8 cellular contexts compared by ENCODE assay signal in the genomic region with DNA sequence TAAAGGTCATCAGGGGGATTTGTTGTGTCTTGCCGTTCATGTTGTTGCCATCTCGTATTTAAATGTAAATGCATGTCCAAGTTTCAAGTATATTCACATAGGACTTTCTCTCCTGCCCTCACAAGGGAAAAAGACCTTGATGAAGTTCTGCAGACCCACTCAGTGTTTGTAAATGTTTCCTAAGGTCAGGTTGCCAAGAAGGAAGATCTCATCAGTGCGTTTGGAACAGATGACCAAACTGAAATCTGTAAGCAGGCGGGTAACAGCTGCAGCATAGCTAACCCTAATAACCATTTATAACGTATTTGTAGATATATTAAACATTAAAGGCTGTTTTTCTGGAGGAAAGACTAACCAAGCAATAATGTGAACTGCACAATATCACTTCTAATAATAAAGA. TPM values are rescaled to one million over a fixed set of nuclear protein-coding genes. Genes with fewer than 3 reads are reported as not detected.
DNase-seq lines count a peak whose midpoint lies in the region; ATAC-seq and TF ChIP-seq lines count a peak whose summit lies in the region.
"Not testable (repeated sequence)": the region's sequence is repeated elsewhere in the genome, so short reads cannot be mapped to it uniquely, and the experiment has no call there.

No MANE protein-coding gene starts in this region.

- not testable (repeated sequence) for H3K9me3 Mint-ChIP-seq in GM23338; activated naive CD4-positive, alpha-beta T cell treated with anti-CD3 and anti-CD28 coated beads for 36 hours; naive thymus-derived CD4-positive, alpha-beta T cell; stimulated activated effector memory CD8-positive, alpha-beta T cell treated with anti-CD3 and anti-CD28 coated beads, Interleukin-12 subunit alpha, Interleukin-12 subunit beta, amount 100 ng/mL, for 72 hours

- not testable (repeated sequence) for H3K27ac Mint-ChIP-seq in GM23338
- peak overlapping the region; percentile 93 for H3K27ac Mint-ChIP-seq in activated naive CD4-positive, alpha-beta T cell treated with anti-CD3 and anti-CD28 coated beads for 36 hours
- H3K27ac Mint-ChIP-seq in naive thymus-derived CD4-positive, alpha-beta T cell: peak overlapping the region; percentile 93 to 99 (median 97)
- peak overlapping the region; percentile 97 for H3K27ac Mint-ChIP-seq in stimulated activated effector memory CD8-positive, alpha-beta T cell treated with anti-CD3 and anti-CD28 coated beads, Interleukin-12 subunit alpha, Interleukin-12 subunit beta, amount 100 ng/mL, for 72 hours

- peaks cover 42% of the 10 kb centered on the region for H3K79me2 ChIP-seq in GM23338 (replicated peaks; ENCODE audit: insufficient read depth)

- H3K4me1 Mint-ChIP-seq in GM23338: not testable (repeated sequence)
- H3K4me1 Mint-ChIP-seq in activated naive CD4-positive, alpha-beta T cell treated with anti-CD3 and anti-CD28 coated beads for 36 hours (ENCODE audit: low read depth): peaks cover 35% of the 10 kb centered on the region
- H3K4me1 Mint-ChIP-seq in naive thymus-derived CD4-positive, alpha-beta T cell: peaks cover 20 to 52% (median 38%) of the 10 kb centered on the region in 7 donors
- H3K4me1 Mint-ChIP-seq in stimulated activated effector memory CD8-positive, alpha-beta T cell treated with anti-CD3 and anti-CD28 coated beads, Interleukin-12 subunit alpha, Interleukin-12 subunit beta, amount 100 ng/mL, for 72 hours: peaks cover 24% of the 10 kb centered on the region

- H3K9me2 ChIP-seq in GM23338 (ENCODE audit: insufficient read depth): not testable (repeated sequence)

- intact Hi-C loops in Panc1 (cut with micrococcal nuclease; ENCODE audit: unreplicated experiment); activated naive CD4-positive, alpha-beta T cell treated with anti-CD3 and anti-CD28 coated beads for 36 hours (cut with micrococcal nuclease); naive thymus-derived CD4-positive, alpha-beta T cell (cut with micrococcal nuclease): not testable (repeated sequence)

- CTCF ChIA-PET in Panc1 (lab: Charles Lee); naive thymus-derived CD4-positive, alpha-beta T cell (lab: Charles Lee): not testable (repeated sequence)
- CTCF ChIA-PET in activated naive CD4-positive, alpha-beta T cell treated with anti-CD3 and anti-CD28 coated beads for 36 hours (lab: Charles Lee): interaction anchor here (1.2 to 1.7 kb wide), 2 partner anchors 22 to 84 kb away, joined by 4 to 5 read pairs; no protein-coding TSS in a partner anchor

- DNase-seq in ACHN: peak; percentile 8
- DNase-seq in GM23338 (ENCODE audit: low spot score); Panc1 (ENCODE audit: low read depth, low spot score); activated naive CD4-positive, alpha-beta T cell treated with anti-CD3 and anti-CD28 coated beads for 36 hours; right atrium auricular region (ENCODE audit: low spot score); naive thymus-derived CD4-positive, alpha-beta T cell; stimulated activated effector memory CD8-positive, alpha-beta T cell treated with anti-CD3 and anti-CD28 coated beads, Interleukin-12 subunit alpha, Interleukin-12 subunit beta, amount 100 ng/mL, for 72 hours (ENCODE audit: low spot score in 2 of 2): not testable (repeated sequence)
- DNase-seq in dermis blood vessel endothelial cell: peak; percentile 28

- H3K4me2 ChIP-seq in GM23338: peak overlapping the region; percentile 80

- POLR2A ChIA-PET in Panc1 (lab: Charles Lee): not testable (repeated sequence)
- POLR2A ChIA-PET in naive thymus-derived CD4-positive, alpha-beta T cell (lab: Charles Lee): interaction anchor here (1.2 to 1.5 kb wide), 2 partner anchors 49 to 691 kb away, joined by 3 to 4 read pairs; partner anchors contain the start of gene BAZ1B

- not testable (repeated sequence) for H3K27ac ChIP-seq in GM23338 (ENCODE audit: low read depth)
- peak overlapping the region; percentile 34; the same call in 1 of the 2 replicates for H3K27ac ChIP-seq in Panc1 (ENCODE audit: low read length)
- H3K27ac ChIP-seq in right atrium auricular region: peak overlapping the region; percentile 97 to 99
- peak overlapping the region; percentile 93 for H3K27ac ChIP-seq in naive thymus-derived CD4-positive, alpha-beta T cell (ENCODE audit: low read depth, low read length)

- H3K36me3 ChIP-seq in GM23338 (ENCODE audit: insufficient read depth) (peaks cover 14% of the 10 kb centered on the region), right atrium auricular region (peaks cover 43% of the 10 kb centered on the region)
- not testable (repeated sequence) for H3K36me3 ChIP-seq in Panc1 (ENCODE audit: control insufficient read depth, insufficient read depth, low read length)
- H3K36me3 ChIP-seq in naive thymus-derived CD4-positive, alpha-beta T cell (ENCODE audit: control insufficient read depth in 2 of 3, insufficient read depth in 3 of 3, low read length in 3 of 3): peaks cover 0 to 33% (median 11%) of the 10 kb centered on the region in 3 experiments

- H3K4me1 ChIP-seq in GM23338 (ENCODE audit: insufficient read depth) (peaks cover 11% of the 10 kb centered on the region), right atrium auricular region (peaks cover 0 to 21% of the 10 kb centered on the region in 2 donors)
- not testable (repeated sequence) for H3K4me1 ChIP-seq in Panc1 (ENCODE audit: control insufficient read depth, insufficient read depth, low read length)
- peaks cover 7 to 15% of the 10 kb centered on the region in 2 donors for H3K4me1 ChIP-seq in naive thymus-derived CD4-positive, alpha-beta T cell (ENCODE audit: control insufficient read depth in 2 of 2, insufficient read depth in 2 of 2, low read length in 2 of 2)

- in situ Hi-C loops in ACHN (cut with HindIII; ENCODE audit: low pct_ligation_motif_present, low pct_unique_long_range_greater_than_20kb, low sequenced_read_pairs); Panc1 (cut with HindIII; ENCODE audit: low pct_unique_long_range_greater_than_20kb, low sequenced_read_pairs): not testable (repeated sequence)

- H3F3A ChIP-seq in GM23338 (replicated peaks; ENCODE audit: low read depth): not testable (repeated sequence)

- not testable (repeated sequence) for H3K27me3 ChIP-seq in GM23338 (ENCODE audit: insufficient read depth); Panc1 (ENCODE audit: control insufficient read depth, insufficient read depth, low read length); right atrium auricular region; naive thymus-derived CD4-positive, alpha-beta T cell (ENCODE audit: control insufficient read depth in 2 of 2, insufficient read depth in 2 of 2, low read length in 2 of 2)

- ATAC-seq in GM23338; Panc1; naive thymus-derived CD4-positive, alpha-beta T cell; stimulated activated effector memory CD8-positive, alpha-beta T cell treated with anti-CD3 and anti-CD28 coated beads, Interleukin-12 subunit alpha, Interleukin-12 subunit beta, amount 100 ng/mL, for 72 hours: not testable (repeated sequence)

- BruUV-seq in Panc1 (replicated peaks; lab: Mats Ljungman, UMichigan): TSS peak; percentile 86

- peaks cover 41% of the 10 kb centered on the region for H3K36me3 Mint-ChIP-seq in GM23338 (ENCODE audit: low read depth)
- peaks cover 19% of the 10 kb centered on the region for H3K36me3 Mint-ChIP-seq in activated naive CD4-positive, alpha-beta T cell treated with anti-CD3 and anti-CD28 coated beads for 36 hours (ENCODE audit: low read depth)
- peaks cover 0 to 13% (median 12%) of the 10 kb centered on the region in 5 donors for H3K36me3 Mint-ChIP-seq in naive thymus-derived CD4-positive, alpha-beta T cell
- peaks cover 72% of the 10 kb centered on the region for H3K36me3 Mint-ChIP-seq in stimulated activated effector memory CD8-positive, alpha-beta T cell treated with anti-CD3 and anti-CD28 coated beads, Interleukin-12 subunit alpha, Interleukin-12 subunit beta, amount 100 ng/mL, for 72 hours

- peak overlapping the region; percentile 94 for H3K4me3 Mint-ChIP-seq in GM23338
- peak overlapping the region; percentile 94 for H3K4me3 Mint-ChIP-seq in activated naive CD4-positive, alpha-beta T cell treated with anti-CD3 and anti-CD28 coated beads for 36 hours
- H3K4me3 Mint-ChIP-seq in naive thymus-derived CD4-positive, alpha-beta T cell: peak overlapping the region; percentile 87 to 99 (median 96)
- H3K4me3 Mint-ChIP-seq in stimulated activated effector memory CD8-positive, alpha-beta T cell treated with anti-CD3 and anti-CD28 coated beads, Interleukin-12 subunit alpha, Interleukin-12 subunit beta, amount 100 ng/mL, for 72 hours: peak overlapping the region; percentile 91

- H4K20me1 ChIP-seq in GM23338 (replicated peaks; ENCODE audit: insufficient read depth): peaks cover 22% of the 10 kb centered on the region; the same call in 1 of the 2 replicates

- not testable (repeated sequence) for H3K9me3 ChIP-seq in Panc1 (ENCODE audit: control insufficient read depth, insufficient read depth, low read depth, low read length); right atrium auricular region; naive thymus-derived CD4-positive, alpha-beta T cell (ENCODE audit: control insufficient read depth in 2 of 3, low read length in 3 of 3)

- peaks cover 13% of the 10 kb centered on the region for H3K27me3 Mint-ChIP-seq in GM23338 (ENCODE audit: insufficient read depth, low read depth, poor library complexity)
- H3K27me3 Mint-ChIP-seq in activated naive CD4-positive, alpha-beta T cell treated with anti-CD3 and anti-CD28 coated beads for 36 hours (ENCODE audit: low read depth); naive thymus-derived CD4-positive, alpha-beta T cell: not testable (repeated sequence)

- H2AFZ ChIP-seq in GM23338: not testable (repeated sequence)

- H3K4me3 ChIP-seq in GM23338 (peak overlapping the region; percentile 82), Panc1 (ENCODE audit: low read depth in 2 of 2, low read length in 2 of 2) (peak overlapping the region; percentile 81 to 89), right atrium auricular region (peak overlapping the region; percentile 80 to 87)
- peak overlapping the region; percentile 90 for H3K4me3 ChIP-seq in naive thymus-derived CD4-positive, alpha-beta T cell (ENCODE audit: low read length)

- TF ChIP-seq CTCF in GM23338 (conservative IDR thresholded peaks at IDR 0.05; ENCODE audit: low read depth in 2 of 2); Panc1 (IDR thresholded peaks at IDR 0.05); right atrium auricular region (IDR thresholded peaks at IDR 0.05): not testable (repeated sequence)

RNA-seq across cellular contexts. Expression of gene TYW1B, which starts 2.6 kb away (rescaled TPM):
- 2.8 and 4.6 TPM in 2 replicates for total RNA-seq in GM23338 (2014; rRNA removed; shearing (Covaris generic))
- 5.6 and 6.2 TPM in 2 replicates for polyA plus RNA-seq in GM23338 (2016; fragmentation: Nextera tagmentation; extraction: Ambion mirVana)
- total RNA-seq in Panc1 (2021; ENCODE audit: unreplicated experiment) (2.3 TPM), dermis blood vessel endothelial cell (2.8 and 6.0 TPM in 2 replicates), right atrium auricular region (1 to 10 TPM; 1.2 to 3.5 TPM)
- 1.6 TPM for polyA plus RNA-seq in Panc1 (2012; ENCODE audit: insufficient read length)
- total RNA-seq in activated naive CD4-positive, alpha-beta T cell treated with anti-CD3 and anti-CD28 coated beads for 36 hours: 1 to 10 TPM; 2.8 to 3.3 TPM
- 1 to 10 TPM; 4.3 to 8.2 (median 6.3) TPM for total RNA-seq in naive thymus-derived CD4-positive, alpha-beta T cell
- polyA plus RNA-seq in naive thymus-derived CD4-positive, alpha-beta T cell: 1 to 10 TPM; 1.2 to 2.8 TPM
